Comparison of ENCODE assay signal across 9 cellular contexts in the genomic region with DNA sequence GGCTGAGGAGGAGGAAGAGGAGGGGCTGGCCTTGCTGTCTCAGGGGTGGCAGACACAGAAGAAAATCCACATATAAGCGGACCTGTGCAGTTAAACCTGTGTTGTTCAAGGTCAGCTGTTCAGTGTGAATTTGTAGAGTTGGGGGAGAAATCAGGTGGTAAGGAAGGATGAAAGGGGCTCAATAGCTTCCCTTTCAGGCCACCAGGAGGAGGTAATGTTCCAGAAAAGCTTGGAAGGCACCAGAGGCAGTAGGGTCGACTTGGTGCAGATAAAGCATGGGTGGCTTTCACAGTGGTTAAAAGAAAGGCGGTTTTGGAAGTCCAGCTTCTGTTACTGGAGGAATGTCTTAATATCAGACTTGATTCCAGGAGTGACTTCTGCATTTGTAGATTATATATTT.
A peak's percentile ranks its signal among the peaks of the same experiment; 100 is the strongest.
DNase-seq lines count a peak whose midpoint lies in the region; ATAC-seq, FAIRE-seq and TF ChIP-seq lines count a peak whose summit lies in the region.
"Had no signal": no experiment of that assay in that cellular context is flagged by ENCODE, and none has a peak within 500 bp of the region (broad histone marks: within the 10 kb centered on the region; RNA-seq: fewer than 3 reads in every experiment).

No MANE protein-coding gene starts in this region.

- POLR2A ChIA-PET in HepG2 (lab: Yijun Ruan, JAX) = no interaction called here

- H3K79me2 ChIP-seq in HepG2 (ENCODE audit: insufficient read depth, low read length) = no peaks in the 10 kb centered on the region

- H4K20me1 ChIP-seq in HepG2 (ENCODE audit: insufficient read depth, low read length) = 0 out of 2 replicates have a peak, but pooled peaks cover 2% of the 10 kb centered on the region

- H3K27me3 ChIP-seq in SJCRH30 (no peaks in the 10 kb centered on the region), HepG2 (ENCODE audit: control insufficient read depth in 1 of 2, insufficient read depth in 2 of 2, low read length in 2 of 2) (no peaks in the 10 kb centered on the region), tibial artery (no peaks in the 10 kb centered on the region)

- intact Hi-C loops in HepG2 (cut with micrococcal nuclease; ENCODE audit: unreplicated experiment) (loop anchor here (1.0 to 5.0 kb wide), 6 partner anchors 119 to 1895 kb away; no protein-coding TSS in a partner anchor), tibial artery (cut with DNase I; ENCODE audit: low total_unique reads) (loop anchor here (10.0 kb wide), 1 partner anchor 902 kb away; no protein-coding TSS in a partner anchor)

- BruUV-seq in HepG2 (replicated peaks; lab: Mats Ljungman, UMichigan) = no TSS peak

- H3K4me3 ChIP-seq in GM12864 (ENCODE audit: low read depth, low read length) (no peak overlapping the region), SJCRH30 (no peak overlapping the region), HepG2 (replicated peaks in 1 of 3; ENCODE audit: insufficient read depth in 1 of 3, low read depth in 2 of 3, low read length in 3 of 3) (no peak overlapping the region), tibial artery (no peak overlapping the region)

- in situ Hi-C loops in HepG2 (cut with HindIII; ENCODE audit: extremely low pct_ligation_motif_present, low pct_unique_long_range_greater_than_20kb) = loop anchor here (5.0 kb wide), 1 partner anchor 905 kb away; no protein-coding TSS in a partner anchor

- TF ChIP-seq CTCF in GM12864 (IDR thresholded peaks at IDR 0.05; ENCODE audit: low read depth, low read length, missing control alignments) (peak; percentile 51), HepG2 (CRISPR knock-in tag; IDR thresholded peaks at IDR 0.05) (peak; percentile 80), tibial artery (IDR thresholded peaks at IDR 0.05) (peak in 1 of 2 experiments; percentile 11)

- DNase-seq in GM12864 (ENCODE audit: low read depth) = no peak
- peak; percentile 2 for DNase-seq in HS-5 (ENCODE audit: low read depth)
- peak; percentile 21 to 53 for DNase-seq in SJCRH30
- DNase-seq in HepG2 (ENCODE audit: low spot score) = peak; percentile 30
- DNase-seq in KG1 (lab: John Stamatoyannopoulos, UW) = no peak
- no peak for DNase-seq in GDM1 (lab: John Stamatoyannopoulos, UW)
- DNase-seq in tibial artery = no peak
- DNase-seq: activated T-cell treated with anti-CD3 and anti-CD28 coated beads, Interleukin-2, amount 50 U/mL, for 1 hour had no signal

- TF ChIP-seq POLR2A in HepG2 (IDR thresholded peaks at IDR 0.05; ENCODE audit: insufficient read depth in 1 of 2, low read depth in 2 of 2, low read length in 2 of 2) = no peak

- H3K27ac ChIP-seq in SJCRH30 (no peak overlapping the region), HepG2 (ENCODE audit: extremely low read length, insufficient read depth, low read length) (no peak overlapping the region), tibial artery (no peak overlapping the region)

- H3K9me3 ChIP-seq in SJCRH30 (replicated peaks) (no peaks in the 10 kb centered on the region), HepG2 (ENCODE audit: low read length) (no peaks in the 10 kb centered on the region), tibial artery (no peaks in the 10 kb centered on the region)

- TF ChIP-seq EP300 in HepG2 (IDR thresholded peaks at IDR 0.05; ENCODE audit: low read depth in 2 of 2, low read length in 2 of 2) (no peak), HepG2 (CRISPR knock-in tag; IDR thresholded peaks at IDR 0.05; ENCODE audit: borderline replicate concordance) (no peak)

- CTCF ChIA-PET in HepG2 (lab: Yijun Ruan, JAX; ENCODE audit: low intra/inter-chr PET ratio, low total read pairs) = interaction anchor here (2.3 kb wide), 1 partner anchor 905 kb away, joined by 24 read pairs; no protein-coding TSS in a partner anchor

- WGBS in HepG2 (ENCODE audit: low lambda C conversion rate) = 3% methylated on average over 3 of the region's 3 CpGs

- ATAC-seq in HepG2 (peak; percentile 98), HG03196 (IDR thresholded peaks at IDR 0.05; ENCODE audit: unreplicated experiment) (no peak)

- peak; percentile 59 for TF ChIP-seq RAD21 in HepG2 (CRISPR knock-in tag; IDR thresholded peaks at IDR 0.05)

- no peak overlapping the region for H3K4me2 ChIP-seq in HepG2 (ENCODE audit: low read depth, low read length)

- H3K36me3 ChIP-seq in SJCRH30 (no peaks in the 10 kb centered on the region), HepG2 (replicated peaks in 1 of 2; ENCODE audit: control insufficient read depth in 1 of 2, insufficient read depth in 2 of 2, low read length in 2 of 2) (no peaks in the 10 kb centered on the region), tibial artery (no peaks in the 10 kb centered on the region)

- H3K4me1 ChIP-seq in SJCRH30 = no peaks in the 10 kb centered on the region
- H3K4me1 ChIP-seq in HepG2 (ENCODE audit: insufficient read depth, low read length) = no peaks in the 10 kb centered on the region
- no peaks in the 10 kb centered on the region for H3K4me1 ChIP-seq in tibial artery

- peak; percentile 74 for FAIRE-seq in HepG2 (lab: Jason Lieb, UNC)

- no peak overlapping the region for H3K9ac ChIP-seq in HepG2 (ENCODE audit: insufficient read depth, low read depth, low read length)

- no peak overlapping the region for H2AFZ ChIP-seq in HepG2 (ENCODE audit: low read length)

TF ChIP-seq in HepG2, 621 proteins besides CTCF, POLR2A, EP300 and RAD21:
- TF ChIP-seq SMC3 (IDR thresholded peaks at IDR 0.05; ENCODE audit: low read length) (peak; percentile 86), STAG1 (CRISPR knock-in tag; IDR thresholded peaks at IDR 0.05) (peak; percentile 88), REPIN1 (CRISPR knock-in tag; IDR thresholded peaks at IDR 0.05; ENCODE audit: borderline replicate concordance, low read depth) (0 out of 2 replicates have a peak, but pooled peaks have one; percentile 28)
- TF ChIP-seq, protein P1, sequence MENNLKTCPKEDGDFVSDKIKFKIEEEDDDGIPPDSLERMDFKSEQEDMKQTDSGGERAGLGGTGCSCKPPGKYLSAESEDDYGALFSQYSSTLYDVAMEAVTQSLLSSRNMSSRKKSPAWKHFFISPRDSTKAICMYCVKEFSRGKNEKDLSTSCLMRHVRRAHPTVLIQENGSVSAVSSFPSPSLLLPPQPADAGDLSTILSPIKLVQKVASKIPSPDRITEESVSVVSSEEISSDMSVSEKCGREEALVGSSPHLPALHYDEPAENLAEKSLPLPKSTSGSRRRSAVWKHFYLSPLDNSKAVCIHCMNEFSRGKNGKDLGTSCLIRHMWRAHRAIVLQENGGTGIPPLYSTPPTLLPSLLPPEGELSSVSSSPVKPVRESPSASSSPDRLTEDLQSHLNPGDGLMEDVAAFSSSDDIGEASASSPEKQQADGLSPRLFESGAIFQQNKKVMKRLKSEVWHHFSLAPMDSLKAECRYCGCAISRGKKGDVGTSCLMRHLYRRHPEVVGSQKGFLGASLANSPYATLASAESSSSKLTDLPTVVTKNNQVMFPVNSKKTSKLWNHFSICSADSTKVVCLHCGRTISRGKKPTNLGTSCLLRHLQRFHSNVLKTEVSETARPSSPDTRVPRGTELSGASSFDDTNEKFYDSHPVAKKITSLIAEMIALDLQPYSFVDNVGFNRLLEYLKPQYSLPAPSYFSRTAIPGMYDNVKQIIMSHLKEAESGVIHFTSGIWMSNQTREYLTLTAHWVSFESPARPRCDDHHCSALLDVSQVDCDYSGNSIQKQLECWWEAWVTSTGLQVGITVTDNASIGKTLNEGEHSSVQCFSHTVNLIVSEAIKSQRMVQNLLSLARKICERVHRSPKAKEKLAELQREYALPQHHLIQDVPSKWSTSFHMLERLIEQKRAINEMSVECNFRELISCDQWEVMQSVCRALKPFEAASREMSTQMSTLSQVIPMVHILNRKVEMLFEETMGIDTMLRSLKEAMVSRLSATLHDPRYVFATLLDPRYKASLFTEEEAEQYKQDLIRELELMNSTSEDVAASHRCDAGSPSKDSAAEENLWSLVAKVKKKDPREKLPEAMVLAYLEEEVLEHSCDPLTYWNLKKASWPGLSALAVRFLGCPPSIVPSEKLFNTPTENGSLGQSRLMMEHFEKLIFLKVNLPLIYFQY (CRISPR knock-in tag; IDR thresholded peaks at IDR 0.05; ENCODE audit: borderline replicate concordance) = no peak

Comparison
In these comparisons a context has a peak if more than half of its experiments do, and no peak if none do; other contexts are left out.
1. DNase-seq: peak in HS-5 (single experiment), SJCRH30 (2 of 2) and HepG2 (single experiment); none in GM12864 (single experiment), KG1 (single experiment), GDM1 (single experiment) and tibial artery (0 of 2).